7 cellular contexts compared by ENCODE assay signal in genomic region chr17:8383143-8383974, GRCh38. TPM values are rescaled to one million over a fixed set of nuclear protein-coding genes. Genes with fewer than 3 reads are reported as not detected.
A peak's percentile ranks its signal among the peaks of the same experiment; 100 is the strongest.
DNase-seq lines count a peak whose midpoint lies in the region; ATAC-seq, FAIRE-seq and TF ChIP-seq lines count a peak whose summit lies in the region.

RPL26 (minus strand) TSS chr17:8383193; CDS start chr17:8382310, 883 bp downstream.

- H3K79me2 ChIP-seq in astrocyte (ENCODE audit: insufficient read depth, low read length) (peaks cover 46% of the 10 kb centered on the region), hepatocyte (peaks cover 43% of the 10 kb centered on the region)

- H3K4me3 Mint-ChIP-seq in T-helper 2 cell treated with Interferon-gamma antibody and Interleukin-4, amounts not matched to agents 5 μg/mL and 100 μg/mL, for 36 hours = peak within 1 kb of the TSS; percentile 89
- peak within 1 kb of the TSS; percentile 100 for H3K4me3 Mint-ChIP-seq in astrocyte (ENCODE audit: unreplicated experiment)

- DNase-seq in NCI-H187 treated with DMSO at 0.1 percent for 48 hours (lab: John Stamatoyannopoulos, UW) (peak; percentile 75), astrocyte (ENCODE audit: low read depth) (peak; percentile 92), hepatocyte (ENCODE audit: low spot score) (peak; percentile 99), retina (peak; percentile 100)
- DNase-seq in T-helper 2 cell treated with Interferon-gamma antibody and Interleukin-4, amounts not matched to agents 5 μg/mL and 100 μg/mL, for 36 hours (ENCODE audit: low spot score) = peak; percentile 93

- no peaks in the 10 kb centered on the region for H3K27me3 ChIP-seq in astrocyte (ENCODE audit: insufficient read depth, low read length)
- no peaks in the 10 kb centered on the region for H3K27me3 ChIP-seq in hepatocyte

- TF ChIP-seq CTCF in astrocyte (IDR thresholded peaks at IDR 0.05; ENCODE audit: insufficient read depth, low read depth, low read length) (peak; percentile 96), hepatocyte (IDR thresholded peaks at IDR 0.05; ENCODE audit: poor library complexity) (peak; percentile 98)

- H3K4me3 ChIP-seq in astrocyte (ENCODE audit: insufficient read depth, low read depth, low read length) (peak within 1 kb of the TSS; percentile 97), hepatocyte (peak within 1 kb of the TSS; percentile 51)

- ATAC-seq in GM18498 (IDR thresholded peaks at IDR 0.05; ENCODE audit: unreplicated experiment) (peak; percentile 91), HG02943 (IDR thresholded peaks at IDR 0.05; ENCODE audit: low read depth, unreplicated experiment) (peak; percentile 78)

- peaks cover 46% of the 10 kb centered on the region for H3K4me1 Mint-ChIP-seq in T-helper 2 cell treated with Interferon-gamma antibody and Interleukin-4, amounts not matched to agents 5 μg/mL and 100 μg/mL, for 36 hours (ENCODE audit: low read depth)
- peaks cover 35% of the 10 kb centered on the region for H3K4me1 Mint-ChIP-seq in astrocyte (ENCODE audit: low read depth, unreplicated experiment)

- H3K27ac Mint-ChIP-seq in T-helper 2 cell treated with Interferon-gamma antibody and Interleukin-4, amounts not matched to agents 5 μg/mL and 100 μg/mL, for 36 hours = peak within 1 kb of the TSS; percentile 89
- peak within 1 kb of the TSS; percentile 99 for H3K27ac Mint-ChIP-seq in astrocyte (ENCODE audit: unreplicated experiment)

- no peaks in the 10 kb centered on the region for H3K9me3 Mint-ChIP-seq in T-helper 2 cell treated with Interferon-gamma antibody and Interleukin-4, amounts not matched to agents 5 μg/mL and 100 μg/mL, for 36 hours
- no peaks in the 10 kb centered on the region for H3K9me3 Mint-ChIP-seq in astrocyte (ENCODE audit: unreplicated experiment)

- H3K36me3 ChIP-seq in astrocyte (ENCODE audit: insufficient read depth, low read length) (peaks cover 32% of the 10 kb centered on the region), hepatocyte (replicated peaks; ENCODE audit: insufficient read depth, low read depth) (peaks cover 10% of the 10 kb centered on the region)

- H4K20me1 ChIP-seq in astrocyte (ENCODE audit: insufficient read depth, low read length) (peaks cover 43% of the 10 kb centered on the region), hepatocyte (ENCODE audit: insufficient read depth, poor library complexity, severe bottlenecking) (peaks cover 28% of the 10 kb centered on the region)

- H3K27me3 Mint-ChIP-seq in T-helper 2 cell treated with Interferon-gamma antibody and Interleukin-4, amounts not matched to agents 5 μg/mL and 100 μg/mL, for 36 hours (ENCODE audit: low read depth) = no peaks in the 10 kb centered on the region
- H3K27me3 Mint-ChIP-seq in astrocyte (ENCODE audit: low read depth, unreplicated experiment) = no peaks in the 10 kb centered on the region

- no peaks in the 10 kb centered on the region for H3K9me2 ChIP-seq in hepatocyte (replicated peaks; ENCODE audit: insufficient read depth)

- no peaks in the 10 kb centered on the region for H3K9me3 ChIP-seq in astrocyte (ENCODE audit: insufficient read depth, low read depth, low read length)
- no peaks in the 10 kb centered on the region for H3K9me3 ChIP-seq in hepatocyte (ENCODE audit: low read depth)

- WGBS in hepatocyte (ENCODE audit: low lambda C conversion rate, missing lambda C conversion rate) = 1% methylated on average over 43 of the region's 70 CpGs

- H2AFZ ChIP-seq in astrocyte (ENCODE audit: low read depth, low read length) (peak within 1 kb of the TSS; percentile 92), hepatocyte (peak within 1 kb of the TSS; percentile 99)

- H3K36me3 Mint-ChIP-seq in T-helper 2 cell treated with Interferon-gamma antibody and Interleukin-4, amounts not matched to agents 5 μg/mL and 100 μg/mL, for 36 hours (ENCODE audit: low read depth) = peaks cover 44% of the 10 kb centered on the region
- H3K36me3 Mint-ChIP-seq in astrocyte (ENCODE audit: low read depth, unreplicated experiment) = peaks cover 10% of the 10 kb centered on the region

- H3K4me1 ChIP-seq in astrocyte (ENCODE audit: insufficient read depth, low read length) (peaks cover 30% of the 10 kb centered on the region), hepatocyte (ENCODE audit: insufficient read depth) (peaks cover 27% of the 10 kb centered on the region)

- peak within 1 kb of the TSS; percentile 98 for H3K9ac ChIP-seq in astrocyte (ENCODE audit: low read length)

- no peak for FAIRE-seq in astrocyte (lab: Jason Lieb, UNC)

- H3K4me2 ChIP-seq in astrocyte (ENCODE audit: low read length) (peak within 1 kb of the TSS; percentile 94), hepatocyte (peak within 1 kb of the TSS; percentile 77)

- H3K27ac ChIP-seq in astrocyte (ENCODE audit: low read depth, low read length) (peak within 1 kb of the TSS; percentile 81), hepatocyte (peak within 1 kb of the TSS; percentile 92)

RNA-seq across cellular contexts. Expression of gene RPL26, which starts in this region (rescaled TPM):
- total RNA-seq in astrocyte (1,192 and 1,342 TPM in 2 replicates), hepatocyte (3,628 and 3,816 TPM in 2 replicates)
- polyA plus RNA-seq in hepatocyte = 403 and 411 TPM in 2 replicates

Comparison
In these comparisons a context has a peak if more than half of its experiments do, and no peak if none do; other contexts are left out.
1. Peak in every context shown above with its lines: DNase-seq, ATAC-seq, H3K4me3 ChIP-seq and H3K27ac ChIP-seq.